1 cellular context compared by ENCODE assay signal in the genomic region with DNA sequence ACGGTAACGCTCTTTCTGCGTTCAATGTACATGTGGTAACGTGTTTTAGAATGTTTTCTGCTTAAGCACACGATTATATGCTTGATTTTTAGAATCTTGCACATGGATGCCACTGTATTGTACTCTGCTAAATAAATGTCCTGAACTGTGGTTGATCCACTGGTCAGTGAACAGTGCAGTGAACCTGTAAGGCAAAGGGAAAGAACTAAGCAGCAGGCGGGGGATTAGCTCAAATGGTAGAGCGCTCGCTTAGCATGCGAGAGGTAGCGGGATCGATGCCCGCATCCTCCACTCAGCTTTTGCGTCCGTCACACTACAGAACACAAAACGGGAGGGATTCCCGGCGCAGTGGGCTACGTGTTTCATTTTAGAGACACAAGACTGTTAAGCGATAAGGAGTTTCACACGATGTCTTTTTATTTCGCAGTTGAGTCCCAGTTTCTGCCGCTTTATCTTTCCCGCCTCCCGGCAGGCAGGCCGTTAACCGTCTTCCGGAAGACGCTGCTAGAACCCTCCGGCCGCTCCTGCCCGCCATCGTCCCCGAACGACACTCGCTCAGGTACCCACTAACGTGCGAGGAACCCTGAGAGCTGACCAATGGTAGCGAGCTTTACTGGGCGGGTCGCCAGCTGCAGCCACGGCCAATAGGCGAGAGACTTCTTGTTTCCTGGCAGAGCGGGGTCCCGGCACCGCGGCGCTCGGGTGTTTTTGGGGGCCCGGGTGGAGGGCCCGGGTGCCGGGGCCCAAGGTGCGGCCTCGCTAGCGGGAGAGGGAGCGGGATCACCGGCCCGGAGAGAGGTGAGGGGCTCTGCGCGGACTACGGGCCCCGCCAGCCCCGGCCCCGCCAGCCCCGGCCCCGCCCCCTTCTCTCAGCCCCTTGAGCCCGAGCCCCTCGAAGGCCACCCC.
A peak's percentile ranks its signal among the peaks of the same experiment; 100 is the strongest.
TF ChIP-seq lines count a peak whose summit lies in the region.

A gene with protein sequence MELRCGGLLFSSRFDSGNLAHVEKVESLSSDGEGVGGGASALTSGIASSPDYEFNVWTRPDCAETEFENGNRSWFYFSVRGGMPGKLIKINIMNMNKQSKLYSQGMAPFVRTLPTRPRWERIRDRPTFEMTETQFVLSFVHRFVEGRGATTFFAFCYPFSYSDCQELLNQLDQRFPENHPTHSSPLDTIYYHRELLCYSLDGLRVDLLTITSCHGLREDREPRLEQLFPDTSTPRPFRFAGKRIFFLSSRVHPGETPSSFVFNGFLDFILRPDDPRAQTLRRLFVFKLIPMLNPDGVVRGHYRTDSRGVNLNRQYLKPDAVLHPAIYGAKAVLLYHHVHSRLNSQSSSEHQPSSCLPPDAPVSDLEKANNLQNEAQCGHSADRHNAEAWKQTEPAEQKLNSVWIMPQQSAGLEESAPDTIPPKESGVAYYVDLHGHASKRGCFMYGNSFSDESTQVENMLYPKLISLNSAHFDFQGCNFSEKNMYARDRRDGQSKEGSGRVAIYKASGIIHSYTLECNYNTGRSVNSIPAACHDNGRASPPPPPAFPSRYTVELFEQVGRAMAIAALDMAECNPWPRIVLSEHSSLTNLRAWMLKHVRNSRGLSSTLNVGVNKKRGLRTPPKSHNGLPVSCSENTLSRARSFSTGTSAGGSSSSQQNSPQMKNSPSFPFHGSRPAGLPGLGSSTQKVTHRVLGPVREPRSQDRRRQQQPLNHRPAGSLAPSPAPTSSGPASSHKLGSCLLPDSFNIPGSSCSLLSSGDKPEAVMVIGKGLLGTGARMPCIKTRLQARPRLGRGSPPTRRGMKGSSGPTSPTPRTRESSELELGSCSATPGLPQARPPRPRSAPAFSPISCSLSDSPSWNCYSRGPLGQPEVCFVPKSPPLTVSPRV (plus strand): TSS at position 673 of the 906 bp plus-strand sequence. CDS start 1,291 bp downstream, outside the sequence.

TF ChIP-seq in HepG2, 621 proteins besides CTCF, POLR2A, EP300 and RAD21 (continued from another document and continues in another):
- TF ChIP-seq, protein P1, sequence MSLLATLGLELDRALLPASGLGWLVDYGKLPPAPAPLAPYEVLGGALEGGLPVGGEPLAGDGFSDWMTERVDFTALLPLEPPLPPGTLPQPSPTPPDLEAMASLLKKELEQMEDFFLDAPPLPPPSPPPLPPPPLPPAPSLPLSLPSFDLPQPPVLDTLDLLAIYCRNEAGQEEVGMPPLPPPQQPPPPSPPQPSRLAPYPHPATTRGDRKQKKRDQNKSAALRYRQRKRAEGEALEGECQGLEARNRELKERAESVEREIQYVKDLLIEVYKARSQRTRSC (CRISPR knock-in tag; IDR thresholded peaks at IDR 0.05; ENCODE audit: low read depth): peak; percentile 51; the same call in 1 of the 2 replicates
- 0 out of 2 replicates have a peak, but pooled peaks have one; percentile 93 for TF ChIP-seq RARG (CRISPR knock-in tag; IDR thresholded peaks at IDR 0.05; ENCODE audit: low read depth)
- TF ChIP-seq, protein P2, sequence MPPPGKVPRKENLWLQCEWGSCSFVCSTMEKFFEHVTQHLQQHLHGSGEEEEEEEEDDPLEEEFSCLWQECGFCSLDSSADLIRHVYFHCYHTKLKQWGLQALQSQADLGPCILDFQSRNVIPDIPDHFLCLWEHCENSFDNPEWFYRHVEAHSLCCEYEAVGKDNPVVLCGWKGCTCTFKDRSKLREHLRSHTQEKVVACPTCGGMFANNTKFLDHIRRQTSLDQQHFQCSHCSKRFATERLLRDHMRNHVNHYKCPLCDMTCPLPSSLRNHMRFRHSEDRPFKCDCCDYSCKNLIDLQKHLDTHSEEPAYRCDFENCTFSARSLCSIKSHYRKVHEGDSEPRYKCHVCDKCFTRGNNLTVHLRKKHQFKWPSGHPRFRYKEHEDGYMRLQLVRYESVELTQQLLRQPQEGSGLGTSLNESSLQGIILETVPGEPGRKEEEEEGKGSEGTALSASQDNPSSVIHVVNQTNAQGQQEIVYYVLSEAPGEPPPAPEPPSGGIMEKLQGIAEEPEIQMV (CRISPR knock-in tag; IDR thresholded peaks at IDR 0.05; ENCODE audit: low read depth): 0 out of 2 replicates have a peak, but pooled peaks have one; percentile 82
- TF ChIP-seq ZBTB1 (CRISPR knock-in tag; IDR thresholded peaks at IDR 0.05; ENCODE audit: borderline replicate concordance): no peak
- TF ChIP-seq ZBTB20 (CRISPR knock-in tag; IDR thresholded peaks at IDR 0.05; ENCODE audit: borderline replicate concordance, low read depth): peak; percentile 85
- 0 out of 2 replicates have a peak, but pooled peaks have one; percentile 28 for TF ChIP-seq KDM6A (CRISPR knock-in tag; IDR thresholded peaks at IDR 0.05; ENCODE audit: low read depth)
- TF ChIP-seq ZNF780A (CRISPR knock-in tag; IDR thresholded peaks at IDR 0.05): peak; percentile 41; the same call in 1 of the 2 replicates
- TF ChIP-seq ZBTB3 (CRISPR knock-in tag; IDR thresholded peaks at IDR 0.05; ENCODE audit: borderline replicate concordance, low read depth): peak; percentile 90; the same call in 1 of the 2 replicates
- peak; percentile 98 for TF ChIP-seq ZNF781 (CRISPR knock-in tag; IDR thresholded peaks at IDR 0.05; ENCODE audit: borderline replicate concordance, not compliant biosample characterization)
- TF ChIP-seq, protein P3, sequence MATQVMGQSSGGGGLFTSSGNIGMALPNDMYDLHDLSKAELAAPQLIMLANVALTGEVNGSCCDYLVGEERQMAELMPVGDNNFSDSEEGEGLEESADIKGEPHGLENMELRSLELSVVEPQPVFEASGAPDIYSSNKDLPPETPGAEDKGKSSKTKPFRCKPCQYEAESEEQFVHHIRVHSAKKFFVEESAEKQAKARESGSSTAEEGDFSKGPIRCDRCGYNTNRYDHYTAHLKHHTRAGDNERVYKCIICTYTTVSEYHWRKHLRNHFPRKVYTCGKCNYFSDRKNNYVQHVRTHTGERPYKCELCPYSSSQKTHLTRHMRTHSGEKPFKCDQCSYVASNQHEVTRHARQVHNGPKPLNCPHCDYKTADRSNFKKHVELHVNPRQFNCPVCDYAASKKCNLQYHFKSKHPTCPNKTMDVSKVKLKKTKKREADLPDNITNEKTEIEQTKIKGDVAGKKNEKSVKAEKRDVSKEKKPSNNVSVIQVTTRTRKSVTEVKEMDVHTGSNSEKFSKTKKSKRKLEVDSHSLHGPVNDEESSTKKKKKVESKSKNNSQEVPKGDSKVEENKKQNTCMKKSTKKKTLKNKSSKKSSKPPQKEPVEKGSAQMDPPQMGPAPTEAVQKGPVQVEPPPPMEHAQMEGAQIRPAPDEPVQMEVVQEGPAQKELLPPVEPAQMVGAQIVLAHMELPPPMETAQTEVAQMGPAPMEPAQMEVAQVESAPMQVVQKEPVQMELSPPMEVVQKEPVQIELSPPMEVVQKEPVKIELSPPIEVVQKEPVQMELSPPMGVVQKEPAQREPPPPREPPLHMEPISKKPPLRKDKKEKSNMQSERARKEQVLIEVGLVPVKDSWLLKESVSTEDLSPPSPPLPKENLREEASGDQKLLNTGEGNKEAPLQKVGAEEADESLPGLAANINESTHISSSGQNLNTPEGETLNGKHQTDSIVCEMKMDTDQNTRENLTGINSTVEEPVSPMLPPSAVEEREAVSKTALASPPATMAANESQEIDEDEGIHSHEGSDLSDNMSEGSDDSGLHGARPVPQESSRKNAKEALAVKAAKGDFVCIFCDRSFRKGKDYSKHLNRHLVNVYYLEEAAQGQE (IDR thresholded peaks at IDR 0.05; ENCODE audit: borderline replicate concordance in 1 of 2, low read depth in 1 of 2, low read length in 2 of 2): no peak
- TF ChIP-seq ZNF816 (CRISPR knock-in tag; IDR thresholded peaks at IDR 0.05; ENCODE audit: borderline replicate concordance): peak; percentile 84
- peak; percentile 90; the same call in 1 of the 2 replicates for TF ChIP-seq TP53 (CRISPR knock-in tag; conservative IDR thresholded peaks at IDR 0.05)
- peak; percentile 95 for TF ChIP-seq KDM2A (CRISPR knock-in tag; IDR thresholded peaks at IDR 0.05; ENCODE audit: borderline replicate concordance, low read depth)
- TF ChIP-seq GZF1 (CRISPR knock-in tag; IDR thresholded peaks at IDR 0.05): peak; percentile 75; the same call in 1 of the 2 replicates
- TF ChIP-seq MAF1 (CRISPR knock-in tag; IDR thresholded peaks at IDR 0.05; ENCODE audit: borderline replicate concordance): peak; percentile 22
- TF ChIP-seq, protein P4, sequence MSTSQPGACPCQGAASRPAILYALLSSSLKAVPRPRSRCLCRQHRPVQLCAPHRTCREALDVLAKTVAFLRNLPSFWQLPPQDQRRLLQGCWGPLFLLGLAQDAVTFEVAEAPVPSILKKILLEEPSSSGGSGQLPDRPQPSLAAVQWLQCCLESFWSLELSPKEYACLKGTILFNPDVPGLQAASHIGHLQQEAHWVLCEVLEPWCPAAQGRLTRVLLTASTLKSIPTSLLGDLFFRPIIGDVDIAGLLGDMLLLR (CRISPR knock-in tag; IDR thresholded peaks at IDR 0.05): peak; percentile 43; the same call in 1 of the 2 replicates
- no peak; the same call in none of the 2 replicates for TF ChIP-seq ZNF543 (CRISPR knock-in tag; IDR thresholded peaks at IDR 0.05)
- TF ChIP-seq SNRNP70 (IDR thresholded peaks at IDR 0.05; ENCODE audit: low read depth, low read length): no peak
- TF ChIP-seq, protein P5, sequence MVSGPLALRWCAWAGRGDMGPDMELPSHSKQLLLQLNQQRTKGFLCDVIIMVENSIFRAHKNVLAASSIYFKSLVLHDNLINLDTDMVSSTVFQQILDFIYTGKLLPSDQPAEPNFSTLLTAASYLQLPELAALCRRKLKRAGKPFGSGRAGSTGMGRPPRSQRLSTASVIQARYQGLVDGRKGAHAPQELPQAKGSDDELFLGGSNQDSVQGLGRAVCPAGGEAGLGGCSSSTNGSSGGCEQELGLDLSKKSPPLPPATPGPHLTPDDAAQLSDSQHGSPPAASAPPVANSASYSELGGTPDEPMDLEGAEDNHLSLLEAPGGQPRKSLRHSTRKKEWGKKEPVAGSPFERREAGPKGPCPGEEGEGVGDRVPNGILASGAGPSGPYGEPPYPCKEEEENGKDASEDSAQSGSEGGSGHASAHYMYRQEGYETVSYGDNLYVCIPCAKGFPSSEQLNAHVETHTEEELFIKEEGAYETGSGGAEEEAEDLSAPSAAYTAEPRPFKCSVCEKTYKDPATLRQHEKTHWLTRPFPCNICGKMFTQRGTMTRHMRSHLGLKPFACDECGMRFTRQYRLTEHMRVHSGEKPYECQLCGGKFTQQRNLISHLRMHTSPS (CRISPR knock-in tag; IDR thresholded peaks at IDR 0.05; ENCODE audit: low read depth): peak; percentile 60; the same call in 1 of the 2 replicates
- TF ChIP-seq PPARG (CRISPR knock-in tag; conservative IDR thresholded peaks at IDR 0.05): peak; percentile 65
- peak; percentile 94; the same call in 1 of the 2 replicates for TF ChIP-seq ZNF678 (CRISPR knock-in tag; IDR thresholded peaks at IDR 0.05)
- no peak for TF ChIP-seq ARNT (IDR thresholded peaks at IDR 0.05)
- no peak for TF ChIP-seq SNAI1 (CRISPR knock-in tag; IDR thresholded peaks at IDR 0.05; ENCODE audit: borderline replicate concordance)
- TF ChIP-seq JDP2 (CRISPR knock-in tag; IDR thresholded peaks at IDR 0.05; ENCODE audit: borderline replicate concordance): no peak; the same call in 1 of the 2 replicates
- TF ChIP-seq, protein P6, sequence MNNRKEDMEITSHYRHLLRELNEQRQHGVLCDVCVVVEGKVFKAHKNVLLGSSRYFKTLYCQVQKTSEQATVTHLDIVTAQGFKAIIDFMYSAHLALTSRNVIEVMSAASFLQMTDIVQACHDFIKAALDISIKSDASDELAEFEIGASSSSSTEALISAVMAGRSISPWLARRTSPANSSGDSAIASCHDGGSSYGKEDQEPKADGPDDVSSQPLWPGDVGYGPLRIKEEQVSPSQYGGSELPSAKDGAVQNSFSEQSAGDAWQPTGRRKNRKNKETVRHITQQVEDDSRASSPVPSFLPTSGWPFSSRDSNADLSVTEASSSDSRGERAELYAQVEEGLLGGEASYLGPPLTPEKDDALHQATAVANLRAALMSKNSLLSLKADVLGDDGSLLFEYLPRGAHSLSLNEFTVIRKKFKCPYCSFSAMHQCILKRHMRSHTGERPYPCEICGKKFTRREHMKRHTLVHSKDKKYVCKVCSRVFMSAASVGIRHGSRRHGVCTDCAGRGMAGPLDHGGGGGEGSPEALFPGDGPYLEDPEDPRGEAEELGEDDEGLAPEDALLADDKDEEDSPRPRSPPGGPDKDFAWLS (CRISPR knock-in tag; IDR thresholded peaks at IDR 0.05; ENCODE audit: borderline replicate concordance): peak; percentile 96; the same call in 1 of the 2 replicates
- TF ChIP-seq, protein P7, sequence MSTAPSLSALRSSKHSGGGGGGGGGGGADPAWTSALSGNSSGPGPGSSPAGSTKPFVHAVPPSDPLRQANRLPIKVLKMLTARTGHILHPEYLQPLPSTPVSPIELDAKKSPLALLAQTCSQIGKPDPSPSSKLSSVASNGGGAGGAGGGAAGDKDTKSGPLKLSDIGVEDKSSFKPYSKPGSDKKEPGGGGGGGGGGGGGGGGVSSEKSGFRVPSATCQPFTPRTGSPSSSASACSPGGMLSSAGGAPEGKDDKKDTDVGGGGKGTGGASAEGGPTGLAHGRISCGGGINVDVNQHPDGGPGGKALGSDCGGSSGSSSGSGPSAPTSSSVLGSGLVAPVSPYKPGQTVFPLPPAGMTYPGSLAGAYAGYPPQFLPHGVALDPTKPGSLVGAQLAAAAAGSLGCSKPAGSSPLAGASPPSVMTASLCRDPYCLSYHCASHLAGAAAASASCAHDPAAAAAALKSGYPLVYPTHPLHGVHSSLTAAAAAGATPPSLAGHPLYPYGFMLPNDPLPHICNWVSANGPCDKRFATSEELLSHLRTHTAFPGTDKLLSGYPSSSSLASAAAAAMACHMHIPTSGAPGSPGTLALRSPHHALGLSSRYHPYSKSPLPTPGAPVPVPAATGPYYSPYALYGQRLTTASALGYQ (CRISPR knock-in tag; IDR thresholded peaks at IDR 0.05): peak; percentile 81; the same call in 1 of the 2 replicates
- no peak for TF ChIP-seq CENPX (CRISPR knock-in tag; IDR thresholded peaks at IDR 0.05)
- peak; percentile 63; the same call in 1 of the 2 replicates for TF ChIP-seq TGIF2 (CRISPR knock-in tag; IDR thresholded peaks at IDR 0.05)
- peak; percentile 70 for TF ChIP-seq ZNF350 (CRISPR knock-in tag; IDR thresholded peaks at IDR 0.05; ENCODE audit: borderline replicate concordance, low read depth)
- TF ChIP-seq, protein P8, sequence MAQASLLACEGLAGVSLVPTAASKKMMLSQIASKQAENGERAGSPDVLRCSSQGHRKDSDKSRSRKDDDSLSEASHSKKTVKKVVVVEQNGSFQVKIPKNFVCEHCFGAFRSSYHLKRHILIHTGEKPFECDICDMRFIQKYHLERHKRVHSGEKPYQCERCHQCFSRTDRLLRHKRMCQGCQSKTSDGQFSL (CRISPR knock-in tag; IDR thresholded peaks at IDR 0.05): peak; percentile 59; the same call in 1 of the 2 replicates
- TF ChIP-seq ZNF207 (IDR thresholded peaks at IDR 0.05; ENCODE audit: borderline replicate concordance): 0 out of 2 replicates have a peak, but pooled peaks have one; percentile 81
- peak; percentile 76 for TF ChIP-seq FOXA3 (CRISPR knock-in tag; IDR thresholded peaks at IDR 0.05)
- no peak; the same call in 1 of the 2 replicates for TF ChIP-seq ZBTB21 (CRISPR knock-in tag; IDR thresholded peaks at IDR 0.05)
- TF ChIP-seq, protein P9, sequence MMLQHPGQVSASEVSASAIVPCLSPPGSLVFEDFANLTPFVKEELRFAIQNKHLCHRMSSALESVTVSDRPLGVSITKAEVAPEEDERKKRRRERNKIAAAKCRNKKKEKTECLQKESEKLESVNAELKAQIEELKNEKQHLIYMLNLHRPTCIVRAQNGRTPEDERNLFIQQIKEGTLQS (CRISPR knock-in tag; IDR thresholded peaks at IDR 0.05): no peak; the same call in 1 of the 2 replicates
- no peak for TF ChIP-seq SOX6 (IDR thresholded peaks at IDR 0.05)
- peak; percentile 55 for TF ChIP-seq SOX6 (CRISPR knock-in tag; IDR thresholded peaks at IDR 0.05)
